Comparison of ENCODE assay signal across 7 cellular contexts in the genomic region with DNA sequence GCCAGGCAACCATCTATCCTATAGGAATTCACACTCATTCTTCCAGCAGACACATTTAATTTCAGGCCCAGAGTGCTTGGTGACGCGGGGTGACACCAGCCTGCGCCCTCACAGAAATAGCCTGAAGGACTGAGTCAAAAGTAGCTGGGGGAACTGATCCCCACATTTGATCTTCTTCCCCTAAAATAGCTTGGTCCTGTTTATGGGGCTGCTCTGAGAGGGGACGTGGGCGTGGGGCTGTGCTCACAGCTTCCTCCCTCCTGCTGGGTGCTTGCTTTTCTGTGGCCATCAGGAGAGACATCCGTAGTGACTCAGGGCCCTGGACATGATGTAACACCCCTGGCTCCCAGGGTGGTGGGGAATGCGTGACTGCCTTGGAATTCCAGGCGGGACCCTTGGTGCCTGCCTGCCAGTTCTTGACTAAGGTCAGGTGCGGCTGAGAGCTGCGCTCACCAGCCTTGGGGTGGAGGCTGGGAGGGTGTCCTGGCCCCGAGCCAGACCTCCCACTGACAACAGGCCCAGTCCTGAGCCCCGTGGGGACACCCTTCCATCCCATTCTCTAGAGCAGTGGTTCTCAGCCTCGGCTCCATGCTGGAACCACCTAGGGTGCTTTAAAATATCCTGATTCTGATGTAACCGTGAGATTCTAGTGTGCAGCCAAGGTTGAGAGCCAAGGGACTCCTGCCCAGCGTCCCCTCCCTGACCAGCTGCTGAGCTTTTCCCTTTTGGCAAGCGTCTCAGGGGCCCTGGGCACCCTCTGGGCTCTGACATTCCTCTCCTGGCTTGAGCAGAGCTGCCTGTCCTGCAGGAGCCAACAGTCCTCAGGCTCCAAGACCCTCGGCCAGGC. TPM values are rescaled to one million over a fixed set of nuclear protein-coding genes. Genes with fewer than 3 reads are reported as not detected.
DNase-seq lines count a peak whose midpoint lies in the region; ATAC-seq and TF ChIP-seq lines count a peak whose summit lies in the region.

No MANE protein-coding gene starts in this region.

- CTCF ChIA-PET in HEK293T (lab: Yijun Ruan, JAX), result interaction anchor here (1.4 kb wide), 1 partner anchor 57 kb away, joined by 4 read pairs; no protein-coding TSS in a partner anchor

- no peaks in the 10 kb centered on the region for H3K9me3 Mint-ChIP-seq in activated T-helper 2 cell treated with anti-CD3 and anti-CD28 coated beads, Interferon-gamma antibody, Interleukin-2, Interleukin-4, amounts not matched to agents 10 μg/mL and 5 μg/mL and 100 μg/mL, durations not matched to agents 14 hours and 24 hours and 36 hours

- peak; percentile 78 for ATAC-seq in SK-N-SH treated with all-trans-retinoic acid at 6 μM for 48 hours
- peak; percentile 19 for ATAC-seq in sciatic nerve
- no peak for ATAC-seq in HG03432 (IDR thresholded peaks at IDR 0.05; ENCODE audit: unreplicated experiment)

- DNase-seq in HEK293T (ENCODE audit: extremely low spot score) (peak; percentile 35), glomerular visceral epithelial cell (ENCODE audit: extremely low spot score) (peak; percentile 100), sciatic nerve (ENCODE audit: low spot score) (no peak), activated T-cell treated with anti-CD3 and anti-CD28 coated beads for 4 hours (no peak)
- DNase-seq in activated T-helper 2 cell treated with anti-CD3 and anti-CD28 coated beads, Interferon-gamma antibody, Interleukin-2, Interleukin-4, amounts not matched to agents 10 μg/mL and 5 μg/mL and 100 μg/mL, durations not matched to agents 14 hours and 24 hours and 36 hours (ENCODE audit: low spot score), result no peak

- H3K4me3 Mint-ChIP-seq in activated T-helper 2 cell treated with anti-CD3 and anti-CD28 coated beads, Interferon-gamma antibody, Interleukin-2, Interleukin-4, amounts not matched to agents 10 μg/mL and 5 μg/mL and 100 μg/mL, durations not matched to agents 14 hours and 24 hours and 36 hours (ENCODE audit: low read depth), result no peak overlapping the region

- peaks cover 15% of the 10 kb centered on the region for H3K4me1 Mint-ChIP-seq in activated T-helper 2 cell treated with anti-CD3 and anti-CD28 coated beads, Interferon-gamma antibody, Interleukin-2, Interleukin-4, amounts not matched to agents 10 μg/mL and 5 μg/mL and 100 μg/mL, durations not matched to agents 14 hours and 24 hours and 36 hours (ENCODE audit: low read depth)

- POLR2A ChIA-PET in HEK293T (lab: Yijun Ruan, JAX), result interaction anchor here (1.1 to 4.5 kb wide), 10 partner anchors 8 to 53 kb away, joined by 3 to 27 read pairs (median 6); no protein-coding TSS in a partner anchor

- peaks cover 7% of the 10 kb centered on the region for H3K27me3 Mint-ChIP-seq in activated T-helper 2 cell treated with anti-CD3 and anti-CD28 coated beads, Interferon-gamma antibody, Interleukin-2, Interleukin-4, amounts not matched to agents 10 μg/mL and 5 μg/mL and 100 μg/mL, durations not matched to agents 14 hours and 24 hours and 36 hours (ENCODE audit: low read depth)

- H3K36me3 Mint-ChIP-seq in activated T-helper 2 cell treated with anti-CD3 and anti-CD28 coated beads, Interferon-gamma antibody, Interleukin-2, Interleukin-4, amounts not matched to agents 10 μg/mL and 5 μg/mL and 100 μg/mL, durations not matched to agents 14 hours and 24 hours and 36 hours (ENCODE audit: low read depth), result no peaks in the 10 kb centered on the region

- H3K27ac Mint-ChIP-seq in activated T-helper 2 cell treated with anti-CD3 and anti-CD28 coated beads, Interferon-gamma antibody, Interleukin-2, Interleukin-4, amounts not matched to agents 10 μg/mL and 5 μg/mL and 100 μg/mL, durations not matched to agents 14 hours and 24 hours and 36 hours, result no peak overlapping the region

- intact Hi-C loops in sciatic nerve (cut with DNase I), result no loop called here
- intact Hi-C loops in activated T-helper 2 cell treated with anti-CD3 and anti-CD28 coated beads, Interferon-gamma antibody, Interleukin-2, Interleukin-4, amounts not matched to agents 10 μg/mL and 5 μg/mL and 100 μg/mL, durations not matched to agents 14 hours and 24 hours and 36 hours (cut with micrococcal nuclease), result loop anchor here (10.0 kb wide), 1 partner anchor 323 kb away; no protein-coding TSS in a partner anchor

TF ChIP-seq in HEK293T, 16 proteins besides CTCF, POLR2A, EP300 and RAD21:
- no peak for TF ChIP-seq TARDBP (IDR thresholded peaks at IDR 0.05)

TF ChIP-seq in SK-N-SH treated with all-trans-retinoic acid at 6 μM for 48 hours, 23 proteins besides CTCF, POLR2A, EP300 and RAD21:
- TF ChIP-seq ZFP30 (CRISPR knock-in tag; IDR thresholded peaks at IDR 0.05) (peak; percentile 2; the same call in 1 of the 2 replicates), ZFP3 (CRISPR knock-in tag; IDR thresholded peaks at IDR 0.05) (peak; percentile 65; the same call in 1 of the 2 replicates), TCF4 (CRISPR knock-in tag; IDR thresholded peaks at IDR 0.05; ENCODE audit: borderline replicate concordance) (no peak)
- TF ChIP-seq, protein P1, sequence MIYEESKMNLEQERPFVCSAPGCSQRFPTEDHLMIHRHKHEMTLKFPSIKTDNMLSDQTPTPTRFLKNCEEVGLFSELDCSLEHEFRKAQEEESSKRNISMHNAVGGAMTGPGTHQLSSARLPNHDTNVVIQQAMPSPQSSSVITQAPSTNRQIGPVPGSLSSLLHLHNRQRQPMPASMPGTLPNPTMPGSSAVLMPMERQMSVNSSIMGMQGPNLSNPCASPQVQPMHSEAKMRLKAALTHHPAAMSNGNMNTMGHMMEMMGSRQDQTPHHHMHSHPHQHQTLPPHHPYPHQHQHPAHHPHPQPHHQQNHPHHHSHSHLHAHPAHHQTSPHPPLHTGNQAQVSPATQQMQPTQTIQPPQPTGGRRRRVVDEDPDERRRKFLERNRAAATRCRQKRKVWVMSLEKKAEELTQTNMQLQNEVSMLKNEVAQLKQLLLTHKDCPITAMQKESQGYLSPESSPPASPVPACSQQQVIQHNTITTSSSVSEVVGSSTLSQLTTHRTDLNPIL (CRISPR knock-in tag; IDR thresholded peaks at IDR 0.05; ENCODE audit: low read depth), result peak; percentile 67

RNA-seq across cellular contexts. Expression of a gene that starts 47.4 kb away (rescaled TPM):
- total RNA-seq in sciatic nerve, result 44.0 TPM
- 21.1 and 22.4 TPM in 2 replicates for total RNA-seq in activated T-helper 2 cell treated with anti-CD3 and anti-CD28 coated beads, Interferon-gamma antibody, Interleukin-2, Interleukin-4, amounts not matched to agents 10 μg/mL and 5 μg/mL and 100 μg/mL, durations not matched to agents 14 hours and 24 hours and 36 hours

Comparison
In these comparisons a context has a peak if more than half of its experiments do, and no peak if none do; other contexts are left out.
1. DNase-seq: peak in HEK293T (single experiment) and glomerular visceral epithelial cell (single experiment); none in sciatic nerve (single experiment), activated T-helper 2 cell treated with anti-CD3 and anti-CD28 coated beads, Interferon-gamma antibody, Interleukin-2, Interleukin-4, amounts not matched to agents 10 μg/mL and 5 μg/mL and 100 μg/mL, durations not matched to agents 14 hours and 24 hours and 36 hours (single experiment) and activated T-cell treated with anti-CD3 and anti-CD28 coated beads for 4 hours (single experiment).